Comparison of ENCODE assay signal across 13 cellular contexts in the genomic region with DNA sequence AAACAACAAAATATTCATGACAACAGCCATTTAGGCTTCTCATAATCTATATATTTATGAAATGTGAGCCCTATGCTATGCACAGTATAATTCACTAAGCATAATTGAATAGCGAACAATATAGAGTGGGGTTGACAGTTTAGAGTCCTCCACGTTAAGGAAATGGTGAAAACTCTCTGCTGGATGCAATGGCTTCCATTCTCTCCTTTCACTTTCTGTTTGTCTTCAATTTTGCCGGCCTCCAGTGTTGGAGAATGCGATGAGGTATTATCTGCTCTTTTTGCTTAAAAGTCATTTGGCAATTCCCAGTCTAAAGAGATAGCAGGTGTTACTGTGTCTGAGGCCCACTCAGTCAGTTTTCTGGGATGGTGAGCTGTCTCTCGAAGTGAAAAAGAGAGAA. TPM values are rescaled to one million over a fixed set of nuclear protein-coding genes. Genes with fewer than 3 reads are reported as not detected.
DNase-seq lines count a peak whose midpoint lies in the region; ATAC-seq and TF ChIP-seq lines count a peak whose summit lies in the region.
"Had no signal": no experiment of that assay in that cellular context is flagged by ENCODE, and none has a peak within 500 bp of the region (broad histone marks: within the 10 kb centered on the region; RNA-seq: fewer than 3 reads in every experiment).

No MANE protein-coding gene starts in this region.

- CTCF ChIA-PET in Panc1 (lab: Charles Lee): no interaction called here

- no peaks in the 10 kb centered on the region for H3K27me3 ChIP-seq in Panc1 (ENCODE audit: control insufficient read depth, insufficient read depth, low read length)

- H3K4me3 ChIP-seq in Panc1 (ENCODE audit: low read depth in 2 of 2, low read length in 2 of 2) (peak overlapping the region; percentile 28 to 48), fibroblast of pulmonary artery (replicated peaks; ENCODE audit: low read depth, low read length) (peak overlapping the region; percentile 34), mucosa of descending colon (no peak overlapping the region)

- H3K27ac ChIP-seq in Panc1 (ENCODE audit: low read length): no peak overlapping the region

- H3K4me1 ChIP-seq in Panc1 (ENCODE audit: control insufficient read depth, insufficient read depth, low read length) (no peaks in the 10 kb centered on the region), mucosa of descending colon (ENCODE audit: low read depth) (no peaks in the 10 kb centered on the region)

- DNase-seq in left cardiac atrium (no peak), Right ventricle myocardium superior (no peak), Panc1 (ENCODE audit: low read depth, low spot score) (no peak), fibroblast of pulmonary artery (ENCODE audit: low read depth) (no peak), NCI-H526 treated with DMSO at 0.1 percent for 48 hours (lab: John Stamatoyannopoulos, UW) (no peak), GM13977 (ENCODE audit: low spot score) (no peak), kidney glomerular epithelial cell (lab: John Stamatoyannopoulos, UW) (no peak), mucosa of descending colon (no peak)
- DNase-seq: activated naive CD8-positive, alpha-beta T cell treated with anti-CD3 and anti-CD28 coated beads, Interleukin-2, amount 50 U/mL, for 24 hours; head of caudate nucleus; mesendoderm; T-helper 1 cell had no signal

- no TSS peak for BruUV-seq in Panc1 (replicated peaks; lab: Mats Ljungman, UMichigan)

- H3K9me3 ChIP-seq in Panc1 (ENCODE audit: control insufficient read depth, insufficient read depth, low read depth, low read length) (no peaks in the 10 kb centered on the region), mucosa of descending colon (no peaks in the 10 kb centered on the region)

- POLR2A ChIA-PET in Panc1 (lab: Charles Lee): no interaction called here

- ATAC-seq in left cardiac atrium (peak; percentile 19 to 37), Right ventricle myocardium superior (ENCODE audit: poor library complexity) (no peak), Panc1 (no peak), mucosa of descending colon (no peak)
- ATAC-seq: activated naive CD8-positive, alpha-beta T cell treated with anti-CD3 and anti-CD28 coated beads, Interleukin-2, amount 50 U/mL, for 24 hours had no signal

- in situ Hi-C loops in Panc1 (cut with HindIII; ENCODE audit: low pct_unique_long_range_greater_than_20kb, low sequenced_read_pairs) (no loop called here), GM13977 (cut with MboI; ENCODE audit: low pct_unique_long_range_greater_than_20kb, low sequenced_read_pairs, unreplicated experiment) (no loop called here)

- no peaks in the 10 kb centered on the region for H3K36me3 ChIP-seq in Panc1 (ENCODE audit: control insufficient read depth, insufficient read depth, low read length)
- H3K36me3 ChIP-seq in mucosa of descending colon (ENCODE audit: low read depth): no peaks in the 10 kb centered on the region

- intact Hi-C loops in left cardiac atrium (cut with DNase I): no loop called here
- intact Hi-C loops in Right ventricle myocardium superior (cut with DNase I): no loop called here
- intact Hi-C loops in Panc1 (cut with micrococcal nuclease; ENCODE audit: unreplicated experiment): no loop called here
- intact Hi-C loops in mucosa of descending colon (cut with DNase I, micrococcal nuclease): no loop called here

- TF ChIP-seq CTCF in Panc1 (IDR thresholded peaks at IDR 0.05) (no peak), fibroblast of pulmonary artery (IDR thresholded peaks at IDR 0.05; ENCODE audit: low read length, missing control alignments) (no peak), GM13977 (IDR thresholded peaks at IDR 0.05; ENCODE audit: extremely low read depth, insufficient read depth, missing control alignments) (no peak), mucosa of descending colon (IDR thresholded peaks at IDR 0.05) (no peak)

RNA-seq across cellular contexts. Expression of a gene that starts 52.1 kb away (rescaled TPM):
- under 1 TPM; 0.15 to 0.21 TPM for total RNA-seq in left cardiac atrium
- total RNA-seq in Right ventricle myocardium superior: not detected
- not detected for total RNA-seq in Panc1 (2021; ENCODE audit: unreplicated experiment)
- not detected for polyA plus RNA-seq in Panc1 (2012; ENCODE audit: insufficient read length)
- total RNA-seq in mucosa of descending colon: 1 to 10 TPM in 1 of 3 donors, under 1 TPM in 2; 0.22 to 1.2 (median 0.25) TPM
- polyA plus RNA-seq: BJ had no signal

Comparison
In these comparisons a context has a peak if more than half of its experiments do, and no peak if none do; other contexts are left out.
1. ATAC-seq: peak in left cardiac atrium (2 of 2); none in Right ventricle myocardium superior (single experiment), Panc1 (single experiment) and mucosa of descending colon (single experiment).